Comparison of ENCODE assay signal across 20 cellular contexts in genomic region chr17:77240976-77241375, GRCh38.
DNase-seq lines count a peak whose midpoint lies in the region; ATAC-seq, FAIRE-seq and TF ChIP-seq lines count a peak whose summit lies in the region.
"Had no signal": no experiment of that assay in that cellular context is flagged by ENCODE, and none has a peak within 500 bp of the region (broad histone marks: within the 10 kb centered on the region; RNA-seq: fewer than 3 reads in every experiment).

No MANE protein-coding gene starts in this region.

- 70% methylated on average over 13 of the region's 15 CpGs for WGBS in K562 (ENCODE audit: insufficient coverage, low coverage, missing lambda C conversion rate)

- peaks cover 7% of the 10 kb centered on the region for H3K27me3 Mint-ChIP-seq in GM23338 (ENCODE audit: insufficient read depth, low read depth, poor library complexity)
- H3K27me3 Mint-ChIP-seq: CD4-positive, alpha-beta T cell had no signal

- DNase-seq in GM23338 (ENCODE audit: low spot score) (no peak), K562 (ENCODE audit: extremely low read depth in 1 of 4, low spot score in 3 of 4) (no peak), osteoblast (ENCODE audit: insufficient read length, low spot score, missing footprints) (peak; percentile 22), kidney glomerular epithelial cell (lab: John Stamatoyannopoulos, UW) (no peak)
- no peak for DNase-seq in stimulated activated naive CD4-positive, alpha-beta T cell treated with Interleukin-2 at 50 U/mL for 16 hours (lab: John Stamatoyannopoulos, UW)
- DNase-seq: CD4-positive, alpha-beta T cell; CD8-positive, alpha-beta memory T cell; DMS53; DMS79 treated with DMSO at 0.1 percent for 48 hours; GF-D8; H9 had no signal

- no peaks in the 10 kb centered on the region for H3K9me1 ChIP-seq in K562 (ENCODE audit: control insufficient read depth, insufficient read depth, low read length)

- TF ChIP-seq CTCF in GM23338 (conservative IDR thresholded peaks at IDR 0.05; ENCODE audit: low read depth in 2 of 2) = no peak
- no peak for TF ChIP-seq CTCF in K562 (IDR thresholded peaks at IDR 0.05 in 2 of 3, conservative IDR thresholded peaks at IDR 0.05 in 1 of 3; ENCODE audit: insufficient read depth in 2 of 3, low read depth in 1 of 3, low read length in 3 of 3)
- TF ChIP-seq CTCF in osteoblast (IDR thresholded peaks at IDR 0.05; ENCODE audit: extremely low read depth, low read depth, low read length) = no peak

- H3K27ac ChIP-seq in BLaER1 = no peak overlapping the region
- no peak overlapping the region for H3K27ac ChIP-seq in GM23338 (ENCODE audit: low read depth)
- H3K27ac ChIP-seq in K562 (ENCODE audit: extremely low read depth, low read depth, low read length) = no peak overlapping the region
- H3K27ac ChIP-seq in osteoblast (ENCODE audit: low read depth, low read length) = no peak overlapping the region
- H3K27ac ChIP-seq: BLaER1 treated with 17β-estradiol and CSF1 and Interleukin-3, amounts not matched to agents 10 nM and 100 nM had no signal

- in situ Hi-C loops in K562 (cut with MboI) = no loop called here

- H3K79me2 ChIP-seq in GM23338 (replicated peaks; ENCODE audit: insufficient read depth) (no peaks in the 10 kb centered on the region), K562 (ENCODE audit: control insufficient read depth, insufficient read depth, low read length) (no peaks in the 10 kb centered on the region), osteoblast (ENCODE audit: insufficient read depth, low read length) (no peaks in the 10 kb centered on the region)

- H3K4me1 ChIP-seq in BLaER1 (peaks cover 58% of the 10 kb centered on the region), GM23338 (ENCODE audit: insufficient read depth) (no peaks in the 10 kb centered on the region), K562 (replicated peaks in 1 of 2; ENCODE audit: control insufficient read depth in 2 of 2, insufficient read depth in 2 of 2, low read length in 2 of 2) (peaks cover 2 to 20% of the 10 kb centered on the region in 2 experiments; a peak in 3 of 5 replicates), osteoblast (ENCODE audit: insufficient read depth, low read length) (no peaks in the 10 kb centered on the region)

- H3K9me3 ChIP-seq in BLaER1 (peaks cover 13% of the 10 kb centered on the region), K562 (replicated peaks; ENCODE audit: control insufficient read depth, insufficient read depth, low read depth, low read length) (no peaks in the 10 kb centered on the region; the same call in 1 of the 2 replicates), osteoblast (ENCODE audit: low read depth, low read length) (no peaks in the 10 kb centered on the region)

- no peak overlapping the region for H3K4me3 Mint-ChIP-seq in GM23338
- H3K4me3 Mint-ChIP-seq: B cell; CD14-positive monocyte; CD4-positive, alpha-beta T cell; CD8-positive, alpha-beta memory T cell; H9 had no signal

- 0 out of 2 replicates have a peak overlapping the region, but pooled peaks have one; percentile 9 for H3K4me2 ChIP-seq in BLaER1
- H3K4me2 ChIP-seq in GM23338 = no peak overlapping the region
- no peak overlapping the region for H3K4me2 ChIP-seq in K562 (ENCODE audit: insufficient read depth, low read length)
- H3K4me2 ChIP-seq in osteoblast (ENCODE audit: insufficient read depth, low read length) = no peak overlapping the region

- no peak for TF ChIP-seq RAD21 in K562 (CRISPR knock-in tag; conservative IDR thresholded peaks at IDR 0.05 in 1 of 2, IDR thresholded peaks at IDR 0.05 in 1 of 2)

- no peak for TF ChIP-seq POLR2A in K562 (conservative IDR thresholded peaks at IDR 0.05)

- H3F3A ChIP-seq in GM23338 (replicated peaks; ENCODE audit: low read depth) = no peaks in the 10 kb centered on the region

- H3K27me3 ChIP-seq in BLaER1 = no peaks in the 10 kb centered on the region
- H3K27me3 ChIP-seq in GM23338 (ENCODE audit: insufficient read depth) = no peaks in the 10 kb centered on the region
- no peaks in the 10 kb centered on the region; a peak in 2 of 5 replicates for H3K27me3 ChIP-seq in K562 (ENCODE audit: control insufficient read depth in 2 of 2, insufficient read depth in 2 of 2, low read length in 2 of 2)
- H3K27me3 ChIP-seq in osteoblast (ENCODE audit: insufficient read depth, low read length) = no peaks in the 10 kb centered on the region
- H3K27me3 ChIP-seq: BLaER1 treated with 17β-estradiol and CSF1 and Interleukin-3, amounts not matched to agents 10 nM and 100 nM had no signal

- H3K4me1 Mint-ChIP-seq in GM23338 = peaks cover 3% of the 10 kb centered on the region; the same call in 1 of the 3 replicates
- H3K4me1 Mint-ChIP-seq: H9 had no signal

- no peaks in the 10 kb centered on the region for H3K36me3 Mint-ChIP-seq in GM23338 (ENCODE audit: low read depth)
- H3K36me3 Mint-ChIP-seq: CD14-positive monocyte; CD8-positive, alpha-beta memory T cell had no signal

- H2AFZ ChIP-seq in GM23338 (0 out of 2 replicates have a peak overlapping the region, but pooled peaks have one; percentile 23), K562 (ENCODE audit: low read depth, low read length) (peak overlapping the region; percentile 39; the same call in 1 of the 2 replicates), osteoblast (ENCODE audit: low read length) (no peak overlapping the region)

- ATAC-seq in GM23338 (no peak), K562 (no peak; the same call in 2 of the 3 replicates), GM18517 (IDR thresholded peaks at IDR 0.05; ENCODE audit: unreplicated experiment) (no peak)
- ATAC-seq: HCT116 had no signal

- CTCF ChIA-PET in K562 (lab: Yijun Ruan, JAX; ENCODE audit: low intra/inter-chr PET ratio) = no interaction called here

- H3K9ac ChIP-seq in BLaER1 = no peak overlapping the region
- H3K9ac ChIP-seq in K562 (ENCODE audit: insufficient read depth in 1 of 2, low read depth in 2 of 2, low read length in 2 of 2) = 0 out of 4 replicates have a peak overlapping the region, but pooled peaks of 1 of the 2 experiments have one; percentile 36
- H3K9ac ChIP-seq: BLaER1 treated with 17β-estradiol and CSF1 and Interleukin-3, amounts not matched to agents 10 nM and 100 nM had no signal

- H3K27ac Mint-ChIP-seq in GM23338 = peak overlapping the region; percentile 40; the same call in 1 of the 2 replicates
- H3K27ac Mint-ChIP-seq: B cell; CD14-positive monocyte; CD4-positive, alpha-beta T cell; CD8-positive, alpha-beta memory T cell had no signal

- no TSS peak for BruUV-seq in K562 (replicated peaks; lab: Mats Ljungman, UMichigan)

- no peaks in the 10 kb centered on the region for H3K9me3 Mint-ChIP-seq in GM23338
- H3K9me3 Mint-ChIP-seq: CD14-positive monocyte; CD4-positive, alpha-beta T cell; CD8-positive, alpha-beta memory T cell had no signal

- no peak for TF ChIP-seq EP300 in K562 (IDR thresholded peaks at IDR 0.05; ENCODE audit: low read length)

- H3K36me3 ChIP-seq in BLaER1 (0 out of 2 replicates have a peak, but pooled peaks cover 4% of the 10 kb centered on the region), GM23338 (ENCODE audit: insufficient read depth) (no peaks in the 10 kb centered on the region), K562 (ENCODE audit: control insufficient read depth, insufficient read depth, low read length) (no peaks in the 10 kb centered on the region), osteoblast (ENCODE audit: insufficient read depth, low read length) (no peaks in the 10 kb centered on the region)
- H3K36me3 ChIP-seq: BLaER1 treated with 17β-estradiol and CSF1 and Interleukin-3, amounts not matched to agents 10 nM and 100 nM had no signal

- POLR2A ChIA-PET in K562 (lab: Yijun Ruan, JAX) = no interaction called here

- intact Hi-C loops in K562 (cut with micrococcal nuclease) = no loop called here

- H4K20me1 ChIP-seq in BLaER1 (no peaks in the 10 kb centered on the region), GM23338 (replicated peaks; ENCODE audit: insufficient read depth) (no peaks in the 10 kb centered on the region), K562 (replicated peaks; ENCODE audit: control insufficient read depth, insufficient read depth, low read length) (no peaks in the 10 kb centered on the region), osteoblast (ENCODE audit: insufficient read depth, low read length) (no peaks in the 10 kb centered on the region)
- H4K20me1 ChIP-seq: BLaER1 treated with 17β-estradiol and CSF1 and Interleukin-3, amounts not matched to agents 10 nM and 100 nM had no signal

- no peak overlapping the region for H3K4me3 ChIP-seq in BLaER1
- no peak overlapping the region for H3K4me3 ChIP-seq in GM23338
- no peak overlapping the region for H3K4me3 ChIP-seq in K562
- no peak overlapping the region for H3K4me3 ChIP-seq in osteoblast (ENCODE audit: insufficient read depth, low read length)
- H3K4me3 ChIP-seq: BLaER1 treated with 17β-estradiol and CSF1 and Interleukin-3, amounts not matched to agents 10 nM and 100 nM had no signal

- no peak for FAIRE-seq in K562 (lab: Jason Lieb, UNC)
- FAIRE-seq: GM12891, GM18507, H1 had no signal

- H3K9me2 ChIP-seq in GM23338 (ENCODE audit: insufficient read depth) = no peaks in the 10 kb centered on the region

TF ChIP-seq in GM23338, 12 proteins besides CTCF, POLR2A, EP300 and RAD21 (continues in another document):
- TF ChIP-seq NANOG (IDR thresholded peaks at IDR 0.05; ENCODE audit: borderline replicate concordance) (no peak), JUNB (IDR thresholded peaks at IDR 0.05; ENCODE audit: unreplicated experiment) (no peak), ZNF114 (CRISPR knock-in tag; IDR thresholded peaks at IDR 0.05) (no peak), ZNF331 (CRISPR knock-in tag; IDR thresholded peaks at IDR 0.05; ENCODE audit: low read depth) (no peak), CREB1 (CRISPR knock-in tag; IDR thresholded peaks at IDR 0.05; ENCODE audit: low read depth) (no peak), POLR2AphosphoS5 (IDR thresholded peaks at IDR 0.05; ENCODE audit: low read depth) (no peak), EZH2 (IDR thresholded peaks at IDR 0.05; ENCODE audit: low read depth, unreplicated experiment) (no peak)

TF ChIP-seq in K562, 482 proteins besides CTCF, POLR2A, EP300 and RAD21:
- TF ChIP-seq KDM4B (IDR thresholded peaks at IDR 0.05; ENCODE audit: borderline replicate concordance in 2 of 2, low read depth in 1 of 2) (no peak), EGR1 (conservative IDR thresholded peaks at IDR 0.05) (no peak)
